In genomic region chr17:75564195-75564594, GRCh38 we compare ENCODE assay signal across 23 cellular contexts.
"Had no signal": no experiment of that assay in that cellular context is flagged by ENCODE, and none has a peak within 500 bp of the region (broad histone marks: within the 10 kb centered on the region; RNA-seq: fewer than 3 reads in every experiment).

No MANE protein-coding gene starts in this region.

- H3K4me1 ChIP-seq: colonic mucosa, left lung, prostate gland, right atrium auricular region, sigmoid colon had no signal

- FAIRE-seq: endothelial cell of umbilical vein, frontal cortex, islet of Langerhans had no signal

- ATAC-seq: left cardiac atrium; naive thymus-derived CD4-positive, alpha-beta T cell; stimulated activated effector memory CD8-positive, alpha-beta T cell treated with anti-CD3 and anti-CD28 coated beads, Interleukin-12 subunit alpha, Interleukin-12 subunit beta, amount 100 ng/mL, for 72 hours had no signal

- H3K27ac Mint-ChIP-seq: dendritic cell treated with granulocyte-macrophage colony-stimulating factor and Interleukin-4, amounts not matched to agents 40 ng/mL and 50 ng/mL, for 4 days; naive thymus-derived CD4-positive, alpha-beta T cell; nephron; stimulated activated effector memory CD8-positive, alpha-beta T cell treated with anti-CD3 and anti-CD28 coated beads, Interleukin-12 subunit alpha, Interleukin-12 subunit beta, amount 100 ng/mL, for 72 hours; type B pancreatic cell had no signal

- H3K4me3 Mint-ChIP-seq: dendritic cell treated with granulocyte-macrophage colony-stimulating factor and Interleukin-4, amounts not matched to agents 40 ng/mL and 50 ng/mL, for 4 days; naive thymus-derived CD4-positive, alpha-beta T cell; nephron; stimulated activated effector memory CD8-positive, alpha-beta T cell treated with anti-CD3 and anti-CD28 coated beads, Interleukin-12 subunit alpha, Interleukin-12 subunit beta, amount 100 ng/mL, for 72 hours; type B pancreatic cell had no signal

- H3K27me3 ChIP-seq: colonic mucosa, left lung, right atrium auricular region, sigmoid colon, stomach, thyroid gland had no signal

- H3K36me3 ChIP-seq: sigmoid colon had no signal

- H3K4me3 ChIP-seq: colonic mucosa, left lung, prostate gland, right atrium auricular region, sigmoid colon, stomach, thyroid gland had no signal

- H3K4me1 Mint-ChIP-seq: naive thymus-derived CD4-positive, alpha-beta T cell; stimulated activated effector memory CD8-positive, alpha-beta T cell treated with anti-CD3 and anti-CD28 coated beads, Interleukin-12 subunit alpha, Interleukin-12 subunit beta, amount 100 ng/mL, for 72 hours had no signal

- DNase-seq: colonic mucosa; effector CD8-positive, alpha-beta T cell; left cardiac atrium; left lung; mesendoderm; midbrain; naive thymus-derived CD4-positive, alpha-beta T cell; nucleus accumbens; sigmoid colon; stimulated activated CD4-positive, alpha-beta T cell treated with anti-CD3 and anti-CD28 coated beads, Interleukin-2, amount 100 ng/mL, for 24 hours; stimulated activated CD4-positive, alpha-beta T cell treated with anti-CD3 and anti-CD28 coated beads, Interleukin-4, amount 100 ng/mL, for 24 hours; stimulated activated naive CD4-positive, alpha-beta T cell treated with Interleukin-2 at 50 U/mL for 16 hours; stomach; thyroid gland had no signal

- H3K27ac ChIP-seq: colonic mucosa, left lung, prostate gland, right atrium auricular region, sigmoid colon, stomach, thyroid gland had no signal

- H3K9me3 ChIP-seq: colonic mucosa, left lung, prostate gland, right atrium auricular region, sigmoid colon, stomach, thyroid gland had no signal

- H3K9me3 Mint-ChIP-seq: dendritic cell treated with granulocyte-macrophage colony-stimulating factor and Interleukin-4, amounts not matched to agents 40 ng/mL and 50 ng/mL, for 4 days; naive thymus-derived CD4-positive, alpha-beta T cell; nephron; stimulated activated effector memory CD8-positive, alpha-beta T cell treated with anti-CD3 and anti-CD28 coated beads, Interleukin-12 subunit alpha, Interleukin-12 subunit beta, amount 100 ng/mL, for 72 hours; type B pancreatic cell had no signal

- H3K27me3 Mint-ChIP-seq: dendritic cell treated with granulocyte-macrophage colony-stimulating factor and Interleukin-4, amounts not matched to agents 40 ng/mL and 50 ng/mL, for 4 days; naive thymus-derived CD4-positive, alpha-beta T cell; type B pancreatic cell had no signal
